In the genomic region with DNA sequence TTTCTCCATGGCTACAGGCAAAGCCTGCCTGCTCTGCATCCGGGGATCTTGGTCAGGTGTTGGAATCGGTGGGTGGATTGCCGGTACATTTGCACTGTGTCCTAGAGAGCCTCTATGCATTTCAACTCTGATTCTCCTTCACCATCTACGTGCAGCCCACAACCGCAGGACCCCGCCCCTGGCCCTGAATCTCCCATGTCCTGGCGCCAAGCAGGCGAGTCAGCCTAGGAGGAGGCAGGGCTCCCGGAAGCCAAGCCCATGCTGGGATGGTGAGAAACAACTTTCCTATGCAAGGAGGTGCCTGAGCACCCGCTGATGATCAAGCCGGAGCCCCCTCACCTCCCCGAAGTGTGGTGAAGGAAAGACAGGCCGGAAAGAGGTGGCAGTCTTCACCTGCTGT, we compare ENCODE assay signal across 7 cellular contexts. TPM values are rescaled to one million over a fixed set of nuclear protein-coding genes. Genes with fewer than 3 reads are reported as not detected.
"Had no signal": no experiment of that assay in that cellular context is flagged by ENCODE, and none has a peak within 500 bp of the region (broad histone marks: within the 10 kb centered on the region; RNA-seq: fewer than 3 reads in every experiment).

No MANE protein-coding gene starts in this region.

RNA-seq across cellular contexts. Expression of a gene that starts 7.9 kb away (rescaled TPM):
- total RNA-seq: LHCN-M2, MCF 10A, PC-9, Right ventricle myocardium superior, RPMI7951, SJSA1 had no signal
- polyA plus RNA-seq: SK-N-SH had no signal
